ENCODE assay signal across 21 cellular contexts in the genomic region with DNA sequence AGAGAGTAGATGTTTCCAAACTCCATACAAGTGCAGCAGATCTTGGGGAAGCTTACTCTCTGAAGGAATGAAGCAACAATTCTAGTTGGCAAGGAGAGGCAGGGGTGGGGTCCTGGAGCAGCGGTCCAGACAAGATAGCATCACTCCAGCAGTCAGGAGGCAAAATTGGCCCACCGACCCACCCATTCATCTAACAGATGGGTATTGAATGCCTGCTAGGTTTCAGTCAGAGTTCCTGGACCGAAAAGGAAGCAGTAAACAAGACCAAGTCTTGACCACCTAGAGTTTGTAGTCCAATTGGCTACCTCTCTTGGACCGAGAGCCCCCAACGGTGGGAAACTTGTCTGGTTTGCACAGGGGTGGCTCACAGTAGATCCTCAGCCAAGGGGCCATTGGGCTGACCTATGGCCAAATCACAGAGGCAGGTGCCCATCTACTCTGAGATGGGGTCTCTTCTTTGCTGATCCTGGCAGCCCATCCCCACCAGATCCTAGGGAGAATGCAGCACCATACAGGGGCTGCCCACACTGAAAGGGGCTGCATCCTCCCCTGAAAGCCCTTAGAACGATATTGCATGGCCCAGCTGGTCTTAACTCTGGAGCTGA.
DNase-seq lines count a peak whose midpoint lies in the region; ATAC-seq and TF ChIP-seq lines count a peak whose summit lies in the region.
"Had no signal": no experiment of that assay in that cellular context is flagged by ENCODE, and none has a peak within 500 bp of the region (broad histone marks: within the 10 kb centered on the region; RNA-seq: fewer than 3 reads in every experiment).

No MANE protein-coding gene starts in this region.

- POLR2A ChIA-PET in A673 (lab: Charles Lee; ENCODE audit: low non-redundant PET): no interaction called here
- POLR2A ChIA-PET in activated CD4-positive, alpha-beta T cell treated with anti-CD3 and anti-CD28 coated beads, Interleukin-2, amount 10 ng/mL, durations not matched to agents 7 days and 5 days (lab: Charles Lee): no interaction called here

- H3K4me1 Mint-ChIP-seq in endodermal cell: peaks cover 21% of the 10 kb centered on the region
- no peaks in the 10 kb centered on the region for H3K4me1 Mint-ChIP-seq in activated CD4-positive, alpha-beta T cell treated with anti-CD3 and anti-CD28 coated beads, Interleukin-2, amount 10 ng/mL, durations not matched to agents 7 days and 5 days
- H3K4me1 Mint-ChIP-seq: CD8-positive, alpha-beta memory T cell had no signal

- peaks cover 40% of the 10 kb centered on the region for H3K4me1 ChIP-seq in A673 (ENCODE audit: insufficient read depth, low read length, poor library complexity, severe bottlenecking)
- no peaks in the 10 kb centered on the region for H3K4me1 ChIP-seq in endodermal cell (ENCODE audit: control insufficient read depth, insufficient read depth, low read length)

- no peaks in the 10 kb centered on the region for H3K36me3 ChIP-seq in A673 (ENCODE audit: insufficient read depth, low read length, poor library complexity, severe bottlenecking)
- no peaks in the 10 kb centered on the region for H3K36me3 ChIP-seq in endodermal cell (ENCODE audit: control insufficient read depth, insufficient read depth, low read length)

- H3K27me3 ChIP-seq in A673 (replicated peaks; ENCODE audit: insufficient read depth, low read depth, low read length, poor library complexity) (no peaks in the 10 kb centered on the region), endodermal cell (ENCODE audit: control insufficient read depth, insufficient read depth, low read length, poor library complexity, severe bottlenecking) (no peaks in the 10 kb centered on the region)
- H3K27me3 ChIP-seq: BLaER1 treated with 17β-estradiol and CSF1 and Interleukin-3, amounts not matched to agents 10 nM and 100 nM had no signal

- intact Hi-C loops in A673 (cut with micrococcal nuclease; ENCODE audit: unreplicated experiment): no loop called here
- intact Hi-C loops in sciatic nerve (cut with DNase I): no loop called here

- H3K4me3 Mint-ChIP-seq in endodermal cell: no peak overlapping the region
- H3K4me3 Mint-ChIP-seq in activated CD4-positive, alpha-beta T cell treated with anti-CD3 and anti-CD28 coated beads, Interleukin-2, amount 10 ng/mL, durations not matched to agents 7 days and 5 days: no peak overlapping the region
- H3K4me3 Mint-ChIP-seq: CD8-positive, alpha-beta memory T cell had no signal

- no peaks in the 10 kb centered on the region for H3K27me3 Mint-ChIP-seq in endodermal cell (ENCODE audit: insufficient read depth)
- H3K27me3 Mint-ChIP-seq in activated CD4-positive, alpha-beta T cell treated with anti-CD3 and anti-CD28 coated beads, Interleukin-2, amount 10 ng/mL, durations not matched to agents 7 days and 5 days: no peaks in the 10 kb centered on the region

- H3K27ac Mint-ChIP-seq in endodermal cell: no peak overlapping the region
- no peak overlapping the region for H3K27ac Mint-ChIP-seq in activated CD4-positive, alpha-beta T cell treated with anti-CD3 and anti-CD28 coated beads, Interleukin-2, amount 10 ng/mL, durations not matched to agents 7 days and 5 days
- H3K27ac Mint-ChIP-seq: CD8-positive, alpha-beta memory T cell had no signal

- no TSS peak for BruUV-seq in A673 (replicated peaks; lab: Mats Ljungman, UMichigan)

- no peaks in the 10 kb centered on the region for H3K9me3 Mint-ChIP-seq in endodermal cell
- no peaks in the 10 kb centered on the region for H3K9me3 Mint-ChIP-seq in activated CD4-positive, alpha-beta T cell treated with anti-CD3 and anti-CD28 coated beads, Interleukin-2, amount 10 ng/mL, durations not matched to agents 7 days and 5 days
- H3K9me3 Mint-ChIP-seq: CD8-positive, alpha-beta memory T cell had no signal

- WGBS in endodermal cell (ENCODE audit: insufficient coverage in 1 of 2, insufficient read length in 1 of 2), 2 experiments: 92 to 94% methylated on average over 4 to 6 of the region's 6 CpGs

- H3K9ac ChIP-seq in endodermal cell (ENCODE audit: extremely low read depth, low read length, poor library complexity, severe bottlenecking): no peak overlapping the region
- H3K9ac ChIP-seq: GM23248 had no signal

- no peak for ATAC-seq in sciatic nerve
- no peak for ATAC-seq in HG02852 (IDR thresholded peaks at IDR 0.05; ENCODE audit: unreplicated experiment)
- ATAC-seq: GM12878, K562 had no signal

- H3K9me3 ChIP-seq in A673 (ENCODE audit: low read depth, low read length, poor library complexity, severe bottlenecking) (no peaks in the 10 kb centered on the region), endodermal cell (ENCODE audit: control insufficient read depth, low read length) (no peaks in the 10 kb centered on the region)
- H3K9me3 ChIP-seq: BLaER1 treated with 17β-estradiol and CSF1 and Interleukin-3, amounts not matched to agents 10 nM and 100 nM had no signal

- H3K27ac ChIP-seq in A673 (ENCODE audit: low read depth, low read length, poor library complexity, severe bottlenecking) (peak overlapping the region; percentile 65), angular gyrus (ENCODE audit: low read depth, low read length) (peak overlapping the region; percentile 91), endodermal cell (ENCODE audit: low read depth, low read length) (peak overlapping the region; percentile 71)
- H3K27ac ChIP-seq: BLaER1 treated with 17β-estradiol and CSF1 and Interleukin-3, amounts not matched to agents 10 nM and 100 nM; GM23248 had no signal

- TF ChIP-seq CTCF in A673 (conservative IDR thresholded peaks at IDR 0.05; ENCODE audit: low read depth, low read length) (no peak), endodermal cell (conservative IDR thresholded peaks at IDR 0.05) (no peak)

- H3K4me3 ChIP-seq in A673 (ENCODE audit: low read depth, low read length, poor library complexity, severe bottlenecking) (no peak overlapping the region), endodermal cell (ENCODE audit: low read length) (no peak overlapping the region)
- H3K4me3 ChIP-seq: BLaER1 treated with 17β-estradiol and CSF1 and Interleukin-3, amounts not matched to agents 10 nM and 100 nM; GM12878; GM23248; K562 had no signal

- no peaks in the 10 kb centered on the region for H3K36me3 Mint-ChIP-seq in endodermal cell (ENCODE audit: low read depth)
- H3K36me3 Mint-ChIP-seq in activated CD4-positive, alpha-beta T cell treated with anti-CD3 and anti-CD28 coated beads, Interleukin-2, amount 10 ng/mL, durations not matched to agents 7 days and 5 days (ENCODE audit: low read depth): no peaks in the 10 kb centered on the region
- H3K36me3 Mint-ChIP-seq: CD8-positive, alpha-beta memory T cell had no signal

- CTCF ChIA-PET in A673 (lab: Charles Lee): no interaction called here
- CTCF ChIA-PET in activated CD4-positive, alpha-beta T cell treated with anti-CD3 and anti-CD28 coated beads, Interleukin-2, amount 10 ng/mL, durations not matched to agents 7 days and 5 days (lab: Charles Lee): no interaction called here

- DNase-seq in A673 (ENCODE audit: low spot score): no peak
- DNase-seq in endodermal cell: peak; percentile 29
- peak; percentile 45 for DNase-seq in sciatic nerve (ENCODE audit: low spot score)
- DNase-seq in CD1c-positive myeloid dendritic cell (ENCODE audit: extremely low spot score): no peak
- no peak for DNase-seq in NCI-H774 (lab: John Stamatoyannopoulos, UW)
- no peak for DNase-seq in activated CD4-positive, alpha-beta T cell treated with anti-CD3 and anti-CD28 coated beads, Interleukin-2, amount 10 ng/mL, durations not matched to agents 7 days and 5 days
- DNase-seq: CD8-positive, alpha-beta memory T cell; DMS53; EL; GM23248; HCEC 1CT; NCI-H1092 treated with DMSO at 0.1 percent for 48 hours; NCI-H146; NCI-H2081 treated with DMSO at 0.1 percent for 48 hours; NK-92 treated with Interleukin-12 subunit alpha and Interleukin-12 subunit beta, amount 100 ng/mL, for 24 hours; Right ventricle myocardium superior had no signal

Comparison
In these comparisons a context has a peak if more than half of its experiments do, and no peak if none do; other contexts are left out.
1. DNase-seq: peak in endodermal cell (single experiment) and sciatic nerve (single experiment); none in A673 (single experiment), CD1c-positive myeloid dendritic cell (single experiment), NCI-H774 (single experiment) and activated CD4-positive, alpha-beta T cell treated with anti-CD3 and anti-CD28 coated beads, Interleukin-2, amount 10 ng/mL, durations not matched to agents 7 days and 5 days (single experiment).
2. Peak in every context shown above with its lines, with median percentiles within 50 percentile points of each other: H3K27ac ChIP-seq.